In genomic region chr12:108418162-108418561, GRCh38 we compare ENCODE assay signal across 22 cellular contexts.
"Had no signal": no experiment of that assay in that cellular context is flagged by ENCODE, and none has a peak within 500 bp of the region (broad histone marks: within the 10 kb centered on the region; RNA-seq: fewer than 3 reads in every experiment).

No MANE protein-coding gene starts in this region.

- H3K9me3 ChIP-seq: lower lobe of right lung, psoas muscle, right lobe of liver, spleen, testis, tibial nerve, upper lobe of right lung, vagina had no signal

- ATAC-seq: esophagus mucosa; left lung; lower lobe of right lung; natural killer cell; psoas muscle; right lobe of liver; stimulated activated naive B cell treated with anti-CD40 and anti-IgM and Interleukin-4, amounts not matched to agents 10 μg/mL and 1 μg/mL and 100 μg/mL, for 72 hours; stimulated activated naive CD8-positive, alpha-beta T cell treated with anti-CD3 and anti-CD28 coated beads, Interleukin-15, amount 100 ng/mL, for 72 hours; upper lobe of right lung had no signal

- H3K27ac ChIP-seq: left lung, lower lobe of right lung, psoas muscle, right lobe of liver, spleen, testis, tibial nerve, upper lobe of right lung, vagina had no signal

- FAIRE-seq: endometrium, frontal cortex, keratinocyte had no signal

- DNase-seq: effector memory CD4-positive, alpha-beta T cell; left lung; lower lobe of right lung; natural killer cell; occipital lobe; psoas muscle; retina; right lobe of liver; spleen; stimulated activated CD4-positive, alpha-beta T cell treated with anti-CD3 and anti-CD28 coated beads, Interleukin-15, amount 100 ng/mL, for 24 hours; stimulated activated CD4-positive, alpha-beta T cell treated with anti-CD3 and anti-CD28 coated beads, Interleukin-1b, Interleukin-23, amount 100 ng/mL, for 48 hours; stimulated activated CD4-positive, alpha-beta T cell treated with anti-CD3 and anti-CD28 coated beads, Interleukin-4, amount 100 ng/mL, for 24 hours; stimulated activated naive B cell treated with anti-CD40 and anti-IgM and Interleukin-4, amounts not matched to agents 10 μg/mL and 1 μg/mL and 100 μg/mL, for 72 hours; stimulated activated naive CD8-positive, alpha-beta T cell treated with anti-CD3 and anti-CD28 coated beads, Interleukin-15, amount 100 ng/mL, for 72 hours; testis; upper lobe of right lung had no signal

- H3K4me1 ChIP-seq: left lung, lower lobe of right lung, psoas muscle, right lobe of liver, spleen, testis, tibial nerve, upper lobe of right lung, vagina had no signal

- H3K36me3 ChIP-seq: left lung, lower lobe of right lung, right lobe of liver, spleen, tibial nerve, upper lobe of right lung, vagina had no signal

- H3K4me3 ChIP-seq: left lung, lower lobe of right lung, psoas muscle, right lobe of liver, spleen, testis, tibial nerve, upper lobe of right lung, vagina had no signal

- H3K27me3 ChIP-seq: right lobe of liver, spleen, testis, tibial nerve, upper lobe of right lung, vagina had no signal
